Comparison of ENCODE assay signal across 9 cellular contexts in the genomic region with DNA sequence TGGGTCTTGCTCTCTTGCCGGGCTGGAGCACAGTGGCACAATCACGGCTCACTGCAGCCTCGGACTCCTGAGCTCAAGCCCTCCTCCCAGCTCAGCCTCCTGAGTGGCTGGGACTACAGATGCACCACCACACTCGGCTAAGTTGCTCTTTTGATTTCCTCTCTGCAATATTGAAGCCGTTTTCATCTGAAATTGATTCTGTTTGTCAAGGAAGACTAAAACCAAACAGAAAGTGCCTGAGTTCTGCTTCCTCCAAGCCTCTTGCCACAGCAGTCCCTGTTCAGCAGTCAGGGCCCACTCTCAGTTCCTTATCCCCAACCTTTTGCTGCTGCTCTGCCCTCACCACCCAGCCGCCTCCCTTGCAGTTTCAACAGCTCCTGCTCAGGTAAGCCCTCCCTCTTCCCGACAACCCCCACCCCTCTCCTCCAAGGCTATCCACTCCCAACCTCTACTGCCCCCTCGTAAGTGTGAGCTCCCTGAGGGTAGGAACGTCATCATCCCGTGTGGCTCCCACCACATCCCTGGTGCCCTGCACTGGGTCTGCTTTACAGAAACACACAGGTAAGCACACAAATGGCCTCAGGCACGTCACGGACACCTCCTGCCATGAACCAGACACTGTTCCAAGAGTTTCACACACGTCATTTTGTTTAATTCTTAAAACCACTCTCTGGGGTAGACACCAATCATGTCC.
A peak's percentile ranks its signal among the peaks of the same experiment; 100 is the strongest.
DNase-seq lines count a peak whose midpoint lies in the region; ATAC-seq and TF ChIP-seq lines count a peak whose summit lies in the region.
"Had no signal": no experiment of that assay in that cellular context is flagged by ENCODE, and none has a peak within 500 bp of the region (broad histone marks: within the 10 kb centered on the region; RNA-seq: fewer than 3 reads in every experiment).

No MANE protein-coding gene starts in this region.

- no peaks in the 10 kb centered on the region for H3K9me3 ChIP-seq in osteoblast (ENCODE audit: low read depth, low read length)

- H3K36me3 ChIP-seq in osteoblast (ENCODE audit: insufficient read depth, low read length), result no peaks in the 10 kb centered on the region
- H3K36me3 ChIP-seq: WERI-Rb-1 had no signal

- CTCF ChIA-PET in T-cell (lab: Charles Lee), result interaction anchor here in 1 of 2 donors (1.1 kb wide), 1 partner anchor 185 kb away, joined by 4 read pairs; no protein-coding TSS in a partner anchor

- peaks cover 6% of the 10 kb centered on the region for H3K4me1 ChIP-seq in osteoblast (ENCODE audit: insufficient read depth, low read length)

- TF ChIP-seq CTCF in osteoblast (IDR thresholded peaks at IDR 0.05; ENCODE audit: extremely low read depth, low read depth, low read length), result no peak

- no peak overlapping the region for H3K27ac ChIP-seq in osteoblast (ENCODE audit: low read depth, low read length)
- H3K27ac ChIP-seq: WERI-Rb-1 had no signal

- H3K27me3 ChIP-seq in osteoblast (ENCODE audit: insufficient read depth, low read length), result no peaks in the 10 kb centered on the region

- POLR2A ChIA-PET in T-cell (lab: Charles Lee), result no interaction called here

- DNase-seq in Ammon's horn (ENCODE audit: low spot score) (peak; percentile 69), T-cell (peak in 1 of 34 experiments; percentile 31), hypothalamus (lab: John Stamatoyannopoulos, UW) (no peak), SW 1271 (lab: John Stamatoyannopoulos, UW) (no peak), osteoblast (ENCODE audit: insufficient read length, low spot score, missing footprints) (no peak), amygdala (lab: John Stamatoyannopoulos, UW) (no peak)
- DNase-seq: WERI-Rb-1 had no signal

- H3K4me3 Mint-ChIP-seq in T-cell, result peak overlapping the region in 1 of 3 donors; percentile 32

- H3K27me3 Mint-ChIP-seq in T-cell, result no peaks in the 10 kb centered on the region

- no peak overlapping the region for H2AFZ ChIP-seq in osteoblast (ENCODE audit: low read length)

- no peak overlapping the region for H3K4me2 ChIP-seq in osteoblast (ENCODE audit: insufficient read depth, low read length)

- H3K4me3 ChIP-seq in osteoblast (ENCODE audit: insufficient read depth, low read length), result no peak overlapping the region

- H3K4me1 Mint-ChIP-seq in T-cell, result peaks cover 34 to 47% (median 44%) of the 10 kb centered on the region in 3 donors

- ATAC-seq in GM19324 (IDR thresholded peaks at IDR 0.05; ENCODE audit: low FRiP score, unreplicated experiment) (peak; percentile 83), HG03064 (IDR thresholded peaks at IDR 0.05; ENCODE audit: low read depth, unreplicated experiment) (peak; percentile 90), T-cell (replicated peaks in 1 of 4) (peak in 1 of 4 experiments; percentile 23)

- no peaks in the 10 kb centered on the region for H3K36me3 Mint-ChIP-seq in T-cell

- H3K9me3 Mint-ChIP-seq in T-cell, result no peaks in the 10 kb centered on the region

- no peaks in the 10 kb centered on the region for H4K20me1 ChIP-seq in osteoblast (ENCODE audit: insufficient read depth, low read length)

- H3K27ac Mint-ChIP-seq in T-cell, result peak overlapping the region; percentile 50 to 81

- H3K79me2 ChIP-seq in osteoblast (ENCODE audit: insufficient read depth, low read length), result no peaks in the 10 kb centered on the region
